1 cellular context compared by ENCODE assay signal in the genomic region with DNA sequence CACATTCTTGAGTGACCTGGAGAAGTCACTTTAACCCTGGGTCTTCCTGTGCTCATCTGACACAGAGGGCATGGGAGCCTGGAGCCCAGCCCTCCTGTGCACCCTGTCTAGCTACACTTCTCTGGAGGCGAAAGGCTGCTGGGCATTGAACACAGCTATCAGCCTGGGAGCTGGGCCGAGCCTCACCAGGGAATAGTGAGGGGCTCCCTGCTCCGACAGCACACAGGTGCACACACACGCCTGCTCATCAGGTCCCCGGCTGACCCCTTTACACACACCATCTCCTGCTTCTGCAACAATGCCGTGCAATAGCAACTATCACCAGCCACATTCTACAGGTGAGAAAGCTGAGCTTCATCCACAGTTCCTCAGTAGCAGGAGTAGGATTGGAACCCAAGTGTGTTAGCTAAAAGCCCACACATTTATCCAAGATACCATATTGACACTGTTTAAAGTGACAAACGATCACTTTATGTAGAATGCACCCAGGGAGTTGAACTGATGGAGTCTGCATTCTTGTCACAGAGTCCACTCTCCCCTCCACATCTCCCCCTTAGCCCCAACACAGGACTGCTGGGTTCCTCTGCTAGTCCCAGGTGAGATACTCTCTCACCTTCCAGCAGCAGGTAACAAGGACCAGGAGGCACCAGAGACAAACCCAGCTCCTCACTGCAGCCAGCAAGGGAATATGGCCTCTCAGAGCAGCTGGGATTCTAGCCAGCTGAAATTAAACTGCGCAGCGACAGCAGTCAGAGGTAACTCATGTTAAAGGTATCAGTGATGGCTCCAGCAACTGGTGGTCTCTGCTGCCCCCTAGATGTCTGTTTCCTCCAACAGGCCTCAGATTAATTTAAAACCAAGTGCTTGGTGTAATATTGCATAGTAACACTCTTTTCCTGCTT.
TF ChIP-seq lines count a peak whose summit lies in the region.

No MANE protein-coding gene starts in this region.

TF ChIP-seq in GM23338, 12 proteins besides CTCF, POLR2A, EP300 and RAD21 (continued from another document):
- TF ChIP-seq, protein P1, sequence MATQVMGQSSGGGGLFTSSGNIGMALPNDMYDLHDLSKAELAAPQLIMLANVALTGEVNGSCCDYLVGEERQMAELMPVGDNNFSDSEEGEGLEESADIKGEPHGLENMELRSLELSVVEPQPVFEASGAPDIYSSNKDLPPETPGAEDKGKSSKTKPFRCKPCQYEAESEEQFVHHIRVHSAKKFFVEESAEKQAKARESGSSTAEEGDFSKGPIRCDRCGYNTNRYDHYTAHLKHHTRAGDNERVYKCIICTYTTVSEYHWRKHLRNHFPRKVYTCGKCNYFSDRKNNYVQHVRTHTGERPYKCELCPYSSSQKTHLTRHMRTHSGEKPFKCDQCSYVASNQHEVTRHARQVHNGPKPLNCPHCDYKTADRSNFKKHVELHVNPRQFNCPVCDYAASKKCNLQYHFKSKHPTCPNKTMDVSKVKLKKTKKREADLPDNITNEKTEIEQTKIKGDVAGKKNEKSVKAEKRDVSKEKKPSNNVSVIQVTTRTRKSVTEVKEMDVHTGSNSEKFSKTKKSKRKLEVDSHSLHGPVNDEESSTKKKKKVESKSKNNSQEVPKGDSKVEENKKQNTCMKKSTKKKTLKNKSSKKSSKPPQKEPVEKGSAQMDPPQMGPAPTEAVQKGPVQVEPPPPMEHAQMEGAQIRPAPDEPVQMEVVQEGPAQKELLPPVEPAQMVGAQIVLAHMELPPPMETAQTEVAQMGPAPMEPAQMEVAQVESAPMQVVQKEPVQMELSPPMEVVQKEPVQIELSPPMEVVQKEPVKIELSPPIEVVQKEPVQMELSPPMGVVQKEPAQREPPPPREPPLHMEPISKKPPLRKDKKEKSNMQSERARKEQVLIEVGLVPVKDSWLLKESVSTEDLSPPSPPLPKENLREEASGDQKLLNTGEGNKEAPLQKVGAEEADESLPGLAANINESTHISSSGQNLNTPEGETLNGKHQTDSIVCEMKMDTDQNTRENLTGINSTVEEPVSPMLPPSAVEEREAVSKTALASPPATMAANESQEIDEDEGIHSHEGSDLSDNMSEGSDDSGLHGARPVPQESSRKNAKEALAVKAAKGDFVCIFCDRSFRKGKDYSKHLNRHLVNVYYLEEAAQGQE (IDR thresholded peaks at IDR 0.05; ENCODE audit: unreplicated experiment): no peak
- no peak for TF ChIP-seq JUNB (IDR thresholded peaks at IDR 0.05; ENCODE audit: unreplicated experiment)
- TF ChIP-seq STAT1 (IDR thresholded peaks at IDR 0.05; ENCODE audit: unreplicated experiment): no peak
